In genomic region chr14:37263656-37264236, GRCh38 we compare ENCODE assay signal across 27 cellular contexts.
A peak's percentile ranks its signal among the peaks of the same experiment; 100 is the strongest.
DNase-seq lines count a peak whose midpoint lies in the region; ATAC-seq and TF ChIP-seq lines count a peak whose summit lies in the region.
"Had no signal": no experiment of that assay in that cellular context is flagged by ENCODE, and none has a peak within 500 bp of the region (broad histone marks: within the 10 kb centered on the region; RNA-seq: fewer than 3 reads in every experiment).

No MANE protein-coding gene starts in this region.

- no peak overlapping the region for H2BK120ac ChIP-seq in mesendoderm (ENCODE audit: low read depth, low read length)

- H3K36me3 Mint-ChIP-seq in T-cell = no peaks in the 10 kb centered on the region
- H3K36me3 Mint-ChIP-seq: CD4-positive, CD25-positive, alpha-beta regulatory T cell had no signal

- no peak overlapping the region for H3K27ac Mint-ChIP-seq in T-cell
- H3K27ac Mint-ChIP-seq: CD4-positive, CD25-positive, alpha-beta regulatory T cell had no signal

- H2AK5ac ChIP-seq in mesendoderm (ENCODE audit: low read length) = no peak overlapping the region

- CTCF ChIA-PET in A673 (lab: Charles Lee) = no interaction called here
- CTCF ChIA-PET in T-cell (lab: Charles Lee) = interaction anchor here in 1 of 2 donors (0.9 kb wide), 1 partner anchor 1010 kb away, joined by 3 read pairs; no protein-coding TSS in a partner anchor

- H3K4me3 ChIP-seq in A673 (ENCODE audit: low read depth, low read length, poor library complexity, severe bottlenecking) (no peak overlapping the region), choroid plexus epithelial cell (ENCODE audit: low read depth, low read length) (no peak overlapping the region), mesendoderm (ENCODE audit: low read length) (no peak overlapping the region), right atrium auricular region (no peak overlapping the region)
- H3K4me3 ChIP-seq: BLaER1 had no signal

- H3K4ac ChIP-seq in mesendoderm (ENCODE audit: low read depth, low read length) = no peak overlapping the region

- no peak overlapping the region for H3K4me2 ChIP-seq in mesendoderm (ENCODE audit: low read length)

- no peaks in the 10 kb centered on the region for H3K4me1 Mint-ChIP-seq in T-cell
- H3K4me1 Mint-ChIP-seq: CD4-positive, CD25-positive, alpha-beta regulatory T cell had no signal

- intact Hi-C loops in A673 (cut with micrococcal nuclease; ENCODE audit: unreplicated experiment) = no loop called here

- BruUV-seq in A673 (replicated peaks; lab: Mats Ljungman, UMichigan) = no TSS peak

- no CpG with 5 or more reads among the region's 3 CpGs for WGBS in mesendoderm (ENCODE audit: extremely low coverage, insufficient coverage, low lambda C conversion rate)

- no peaks in the 10 kb centered on the region for H3K27me3 Mint-ChIP-seq in T-cell
- H3K27me3 Mint-ChIP-seq: CD4-positive, CD25-positive, alpha-beta regulatory T cell had no signal

- H3K27me3 ChIP-seq in A673 (replicated peaks; ENCODE audit: insufficient read depth, low read depth, low read length, poor library complexity) = peaks cover 19% of the 10 kb centered on the region
- no peaks in the 10 kb centered on the region for H3K27me3 ChIP-seq in mesendoderm (ENCODE audit: insufficient read depth, low read length, poor library complexity)
- H3K27me3 ChIP-seq in right atrium auricular region = no peaks in the 10 kb centered on the region
- H3K27me3 ChIP-seq: BLaER1 had no signal

- H3K9me3 Mint-ChIP-seq in T-cell = peaks cover 0 to 4% (median 0%) of the 10 kb centered on the region in 3 donors

- H3K56ac ChIP-seq in mesendoderm (ENCODE audit: low read length) = no peak overlapping the region

- DNase-seq in A673 (ENCODE audit: low spot score) (peak; percentile 53), choroid plexus epithelial cell (ENCODE audit: low read depth) (peak; percentile 5), iris pigment epithelial cell (ENCODE audit: low read depth) (peak; percentile 28), mesendoderm (peak; percentile 12), right atrium auricular region (ENCODE audit: low spot score) (no peak), T-cell (no peak)
- DNase-seq: 8988T; CD4-positive, CD25-positive, alpha-beta regulatory T cell; DMS153; DND-41; GOT3; HCEC 1CT; Kasumi-1; MV-4-11; NCI-H1105; NCI-H1436 treated with DMSO at 0.1 percent for 48 hours; NCI-H1930; NCI-H2107; NCI-H446 treated with DMSO at 0.1 percent for 48 hours; NCI-H526; NCI-H82; Right ventricle myocardium superior; RPMI8226 had no signal

- no peak overlapping the region for H3K4me3 Mint-ChIP-seq in T-cell
- H3K4me3 Mint-ChIP-seq: CD4-positive, CD25-positive, alpha-beta regulatory T cell had no signal

- TF ChIP-seq CTCF in A673 (conservative IDR thresholded peaks at IDR 0.05; ENCODE audit: low read depth, low read length) = no peak
- TF ChIP-seq CTCF in choroid plexus epithelial cell (conservative IDR thresholded peaks at IDR 0.05; ENCODE audit: low read depth, low read length) = no peak
- TF ChIP-seq CTCF in right atrium auricular region (IDR thresholded peaks at IDR 0.05) = no peak

- H3K79me2 ChIP-seq in mesendoderm (ENCODE audit: control insufficient read depth, insufficient read depth, low read length) = no peaks in the 10 kb centered on the region

- H3K4me1 ChIP-seq in A673 (ENCODE audit: insufficient read depth, low read length, poor library complexity, severe bottlenecking) (peaks cover 17% of the 10 kb centered on the region), mesendoderm (ENCODE audit: control insufficient read depth, low read depth, low read length) (no peaks in the 10 kb centered on the region), right atrium auricular region (no peaks in the 10 kb centered on the region)

- no peaks in the 10 kb centered on the region for H3K79me1 ChIP-seq in mesendoderm (ENCODE audit: low read length)

- H2BK5ac ChIP-seq in mesendoderm (ENCODE audit: low read length) = no peak overlapping the region

- H4K5ac ChIP-seq in mesendoderm (ENCODE audit: low read length) = no peak overlapping the region

- no peak overlapping the region for H2BK15ac ChIP-seq in mesendoderm (replicated peaks; ENCODE audit: low read depth)

- H3K36me3 ChIP-seq in A673 (ENCODE audit: insufficient read depth, low read length, poor library complexity, severe bottlenecking) (no peaks in the 10 kb centered on the region), mesendoderm (ENCODE audit: control insufficient read depth, insufficient read depth, low read length) (no peaks in the 10 kb centered on the region), right atrium auricular region (peaks cover 9% of the 10 kb centered on the region)
- H3K36me3 ChIP-seq: BLaER1 had no signal

- H3K9me3 ChIP-seq in A673 (ENCODE audit: low read depth, low read length, poor library complexity, severe bottlenecking) = no peaks in the 10 kb centered on the region
- no peaks in the 10 kb centered on the region for H3K9me3 ChIP-seq in right atrium auricular region
- H3K9me3 ChIP-seq: BLaER1 had no signal

- no peak for ATAC-seq in GM18868 (IDR thresholded peaks at IDR 0.05; ENCODE audit: unreplicated experiment)
- ATAC-seq in T-cell (replicated peaks in 1 of 4) = no peak
- ATAC-seq in GM18873 (IDR thresholded peaks at IDR 0.05; ENCODE audit: low FRiP score, unreplicated experiment) = no peak

- no peak overlapping the region for H3K18ac ChIP-seq in mesendoderm (ENCODE audit: low read length)

- H3K27ac ChIP-seq in A673 (ENCODE audit: low read depth, low read length, poor library complexity, severe bottlenecking) = no peak overlapping the region
- no peak overlapping the region for H3K27ac ChIP-seq in mesendoderm (ENCODE audit: low read depth, low read length)
- H3K27ac ChIP-seq in right atrium auricular region = no peak overlapping the region
- H3K27ac ChIP-seq: BLaER1, HL-60 had no signal

- H4K8ac ChIP-seq in mesendoderm (ENCODE audit: low read depth, low read length) = no peak overlapping the region

- POLR2A ChIA-PET in A673 (lab: Charles Lee; ENCODE audit: low non-redundant PET) (interaction anchor here (0.7 kb wide), 1 partner anchor 8 kb away, joined by 3 read pairs; no protein-coding TSS in a partner anchor), T-cell (lab: Charles Lee) (no interaction called here)

- H3K9ac ChIP-seq in mesendoderm (ENCODE audit: low read length) = no peak overlapping the region
- H3K9ac ChIP-seq: BLaER1 had no signal

- no peak overlapping the region for H3K23ac ChIP-seq in mesendoderm (ENCODE audit: low read length)

Comparison
In these comparisons a context has a peak if more than half of its experiments do, and no peak if none do; other contexts are left out.
1. DNase-seq: peak in A673 (single experiment), choroid plexus epithelial cell (single experiment), iris pigment epithelial cell (single experiment) and mesendoderm (single experiment); none in right atrium auricular region (single experiment) and T-cell (0 of 34).